In genomic region chr1:50570064-50570463, GRCh38 we compare ENCODE assay signal across 1 cellular context.
TF ChIP-seq lines count a peak whose summit lies in the region.

No MANE protein-coding gene starts in this region.

TF ChIP-seq in WTC11, 78 proteins besides CTCF, POLR2A, EP300 and RAD21 (continued from another document):
- TF ChIP-seq TCF7 (CRISPR knock-in tag; IDR thresholded peaks at IDR 0.05; ENCODE audit: low read depth) = no peak
- no peak for TF ChIP-seq USF1 (CRISPR knock-in tag; IDR thresholded peaks at IDR 0.05)
- TF ChIP-seq, protein P1, sequence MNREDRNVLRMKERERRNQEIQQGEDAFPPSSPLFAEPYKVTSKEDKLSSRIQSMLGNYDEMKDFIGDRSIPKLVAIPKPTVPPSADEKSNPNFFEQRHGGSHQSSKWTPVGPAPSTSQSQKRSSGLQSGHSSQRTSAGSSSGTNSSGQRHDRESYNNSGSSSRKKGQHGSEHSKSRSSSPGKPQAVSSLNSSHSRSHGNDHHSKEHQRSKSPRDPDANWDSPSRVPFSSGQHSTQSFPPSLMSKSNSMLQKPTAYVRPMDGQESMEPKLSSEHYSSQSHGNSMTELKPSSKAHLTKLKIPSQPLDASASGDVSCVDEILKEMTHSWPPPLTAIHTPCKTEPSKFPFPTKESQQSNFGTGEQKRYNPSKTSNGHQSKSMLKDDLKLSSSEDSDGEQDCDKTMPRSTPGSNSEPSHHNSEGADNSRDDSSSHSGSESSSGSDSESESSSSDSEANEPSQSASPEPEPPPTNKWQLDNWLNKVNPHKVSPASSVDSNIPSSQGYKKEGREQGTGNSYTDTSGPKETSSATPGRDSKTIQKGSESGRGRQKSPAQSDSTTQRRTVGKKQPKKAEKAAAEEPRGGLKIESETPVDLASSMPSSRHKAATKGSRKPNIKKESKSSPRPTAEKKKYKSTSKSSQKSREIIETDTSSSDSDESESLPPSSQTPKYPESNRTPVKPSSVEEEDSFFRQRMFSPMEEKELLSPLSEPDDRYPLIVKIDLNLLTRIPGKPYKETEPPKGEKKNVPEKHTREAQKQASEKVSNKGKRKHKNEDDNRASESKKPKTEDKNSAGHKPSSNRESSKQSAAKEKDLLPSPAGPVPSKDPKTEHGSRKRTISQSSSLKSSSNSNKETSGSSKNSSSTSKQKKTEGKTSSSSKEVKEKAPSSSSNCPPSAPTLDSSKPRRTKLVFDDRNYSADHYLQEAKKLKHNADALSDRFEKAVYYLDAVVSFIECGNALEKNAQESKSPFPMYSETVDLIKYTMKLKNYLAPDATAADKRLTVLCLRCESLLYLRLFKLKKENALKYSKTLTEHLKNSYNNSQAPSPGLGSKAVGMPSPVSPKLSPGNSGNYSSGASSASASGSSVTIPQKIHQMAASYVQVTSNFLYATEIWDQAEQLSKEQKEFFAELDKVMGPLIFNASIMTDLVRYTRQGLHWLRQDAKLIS (CRISPR knock-in tag; IDR thresholded peaks at IDR 0.05; ENCODE audit: borderline replicate concordance) = no peak
- no peak for TF ChIP-seq CBFB (CRISPR knock-in tag; IDR thresholded peaks at IDR 0.05; ENCODE audit: low read depth)
- no peak for TF ChIP-seq CREB1 (CRISPR knock-in tag; IDR thresholded peaks at IDR 0.05)
- TF ChIP-seq, protein P2, sequence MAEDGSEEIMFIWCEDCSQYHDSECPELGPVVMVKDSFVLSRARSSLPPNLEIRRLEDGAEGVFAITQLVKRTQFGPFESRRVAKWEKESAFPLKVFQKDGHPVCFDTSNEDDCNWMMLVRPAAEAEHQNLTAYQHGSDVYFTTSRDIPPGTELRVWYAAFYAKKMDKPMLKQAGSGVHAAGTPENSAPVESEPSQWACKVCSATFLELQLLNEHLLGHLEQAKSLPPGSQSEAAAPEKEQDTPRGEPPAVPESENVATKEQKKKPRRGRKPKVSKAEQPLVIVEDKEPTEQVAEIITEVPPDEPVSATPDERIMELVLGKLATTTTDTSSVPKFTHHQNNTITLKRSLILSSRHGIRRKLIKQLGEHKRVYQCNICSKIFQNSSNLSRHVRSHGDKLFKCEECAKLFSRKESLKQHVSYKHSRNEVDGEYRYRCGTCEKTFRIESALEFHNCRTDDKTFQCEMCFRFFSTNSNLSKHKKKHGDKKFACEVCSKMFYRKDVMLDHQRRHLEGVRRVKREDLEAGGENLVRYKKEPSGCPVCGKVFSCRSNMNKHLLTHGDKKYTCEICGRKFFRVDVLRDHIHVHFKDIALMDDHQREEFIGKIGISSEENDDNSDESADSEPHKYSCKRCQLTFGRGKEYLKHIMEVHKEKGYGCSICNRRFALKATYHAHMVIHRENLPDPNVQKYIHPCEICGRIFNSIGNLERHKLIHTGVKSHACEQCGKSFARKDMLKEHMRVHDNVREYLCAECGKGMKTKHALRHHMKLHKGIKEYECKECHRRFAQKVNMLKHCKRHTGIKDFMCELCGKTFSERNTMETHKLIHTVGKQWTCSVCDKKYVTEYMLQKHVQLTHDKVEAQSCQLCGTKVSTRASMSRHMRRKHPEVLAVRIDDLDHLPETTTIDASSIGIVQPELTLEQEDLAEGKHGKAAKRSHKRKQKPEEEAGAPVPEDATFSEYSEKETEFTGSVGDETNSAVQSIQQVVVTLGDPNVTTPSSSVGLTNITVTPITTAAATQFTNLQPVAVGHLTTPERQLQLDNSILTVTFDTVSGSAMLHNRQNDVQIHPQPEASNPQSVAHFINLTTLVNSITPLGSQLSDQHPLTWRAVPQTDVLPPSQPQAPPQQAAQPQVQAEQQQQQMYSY (CRISPR knock-in tag; IDR thresholded peaks at IDR 0.05) = no peak
- TF ChIP-seq, protein P3, sequence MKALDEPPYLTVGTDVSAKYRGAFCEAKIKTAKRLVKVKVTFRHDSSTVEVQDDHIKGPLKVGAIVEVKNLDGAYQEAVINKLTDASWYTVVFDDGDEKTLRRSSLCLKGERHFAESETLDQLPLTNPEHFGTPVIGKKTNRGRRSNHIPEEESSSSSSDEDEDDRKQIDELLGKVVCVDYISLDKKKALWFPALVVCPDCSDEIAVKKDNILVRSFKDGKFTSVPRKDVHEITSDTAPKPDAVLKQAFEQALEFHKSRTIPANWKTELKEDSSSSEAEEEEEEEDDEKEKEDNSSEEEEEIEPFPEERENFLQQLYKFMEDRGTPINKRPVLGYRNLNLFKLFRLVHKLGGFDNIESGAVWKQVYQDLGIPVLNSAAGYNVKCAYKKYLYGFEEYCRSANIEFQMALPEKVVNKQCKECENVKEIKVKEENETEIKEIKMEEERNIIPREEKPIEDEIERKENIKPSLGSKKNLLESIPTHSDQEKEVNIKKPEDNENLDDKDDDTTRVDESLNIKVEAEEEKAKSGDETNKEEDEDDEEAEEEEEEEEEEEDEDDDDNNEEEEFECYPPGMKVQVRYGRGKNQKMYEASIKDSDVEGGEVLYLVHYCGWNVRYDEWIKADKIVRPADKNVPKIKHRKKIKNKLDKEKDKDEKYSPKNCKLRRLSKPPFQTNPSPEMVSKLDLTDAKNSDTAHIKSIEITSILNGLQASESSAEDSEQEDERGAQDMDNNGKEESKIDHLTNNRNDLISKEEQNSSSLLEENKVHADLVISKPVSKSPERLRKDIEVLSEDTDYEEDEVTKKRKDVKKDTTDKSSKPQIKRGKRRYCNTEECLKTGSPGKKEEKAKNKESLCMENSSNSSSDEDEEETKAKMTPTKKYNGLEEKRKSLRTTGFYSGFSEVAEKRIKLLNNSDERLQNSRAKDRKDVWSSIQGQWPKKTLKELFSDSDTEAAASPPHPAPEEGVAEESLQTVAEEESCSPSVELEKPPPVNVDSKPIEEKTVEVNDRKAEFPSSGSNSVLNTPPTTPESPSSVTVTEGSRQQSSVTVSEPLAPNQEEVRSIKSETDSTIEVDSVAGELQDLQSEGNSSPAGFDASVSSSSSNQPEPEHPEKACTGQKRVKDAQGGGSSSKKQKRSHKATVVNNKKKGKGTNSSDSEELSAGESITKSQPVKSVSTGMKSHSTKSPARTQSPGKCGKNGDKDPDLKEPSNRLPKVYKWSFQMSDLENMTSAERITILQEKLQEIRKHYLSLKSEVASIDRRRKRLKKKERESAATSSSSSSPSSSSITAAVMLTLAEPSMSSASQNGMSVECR (CRISPR knock-in tag; IDR thresholded peaks at IDR 0.05; ENCODE audit: borderline replicate concordance) = no peak
